ENCODE assay signal across 8 cellular contexts in the genomic region with DNA sequence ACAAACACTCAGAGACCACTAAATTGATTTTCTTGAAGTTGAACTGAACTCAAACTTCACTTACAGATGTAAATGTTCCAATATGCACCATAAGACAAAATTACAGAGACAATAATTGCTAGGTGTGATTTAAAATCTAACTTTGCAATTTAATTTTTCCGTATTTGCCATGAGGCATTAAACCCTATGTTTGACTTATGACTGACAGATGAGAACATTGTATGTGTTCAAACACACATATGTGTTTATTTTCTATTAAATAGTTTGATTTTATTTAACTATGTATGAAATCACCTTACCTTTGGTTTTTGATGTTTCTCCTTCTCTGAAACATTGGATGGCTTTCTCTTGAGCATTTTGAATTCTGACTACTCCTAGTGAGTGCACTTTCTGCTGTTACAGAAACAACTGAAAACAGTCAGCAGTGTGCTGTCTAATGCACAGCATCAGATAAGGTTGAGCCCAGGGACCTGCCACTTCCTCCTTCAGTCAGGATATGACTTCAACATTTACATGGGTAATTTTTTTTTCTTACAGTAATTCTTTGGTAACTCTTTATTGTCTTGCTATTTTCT. TPM values are rescaled to one million over a fixed set of nuclear protein-coding genes. Genes with fewer than 3 reads are reported as not detected.
DNase-seq lines count a peak whose midpoint lies in the region; ATAC-seq and TF ChIP-seq lines count a peak whose summit lies in the region.

A gene (minus strand): TSS at position 410 of the 575 bp plus-strand sequence. CDS start 54 bp downstream, at position 356.

- ATAC-seq in lung (ENCODE audit: insufficient read depth, low FRiP score): peak; percentile 75

- H3K27ac ChIP-seq in lung (ENCODE audit: low read depth in 1 of 2, low read length in 1 of 2) (no peak within 1 kb of the TSS), subcutaneous abdominal adipose tissue (ENCODE audit: low read depth, low read length) (no peak within 1 kb of the TSS)

- no peak for TF ChIP-seq CTCF in GM12875 (IDR thresholded peaks at IDR 0.05; ENCODE audit: borderline replicate concordance, insufficient read depth, low read depth, low read length)
- no peak for TF ChIP-seq CTCF in lung (IDR thresholded peaks at IDR 0.05; ENCODE audit: control extremely low read depth, extremely low read depth)

- H3K9me3 ChIP-seq in lung (ENCODE audit: control insufficient read depth in 2 of 2, insufficient read depth in 1 of 2, low read length in 1 of 2): no peaks in the 10 kb centered on the region
- no peaks in the 10 kb centered on the region for H3K9me3 ChIP-seq in subcutaneous abdominal adipose tissue (ENCODE audit: control insufficient read depth in 5 of 5, low read length in 5 of 5)

- no peaks in the 10 kb centered on the region for H3K4me1 ChIP-seq in lung (ENCODE audit: control insufficient read depth in 2 of 2, insufficient read depth in 2 of 2, low read length in 2 of 2)
- no peaks in the 10 kb centered on the region for H3K4me1 ChIP-seq in subcutaneous abdominal adipose tissue (ENCODE audit: control insufficient read depth in 5 of 5, insufficient read depth in 5 of 5, low read length in 5 of 5)

- H3K36me3 ChIP-seq in lung (ENCODE audit: control insufficient read depth in 2 of 2, insufficient read depth in 2 of 2, low read length in 2 of 2) (no peaks in the 10 kb centered on the region), subcutaneous abdominal adipose tissue (ENCODE audit: control insufficient read depth in 5 of 5, insufficient read depth in 5 of 5, low read length in 5 of 5) (no peaks in the 10 kb centered on the region)

- DNase-seq in H4 (ENCODE audit: low spot score) (peak; percentile 17), NOMO-1 (lab: John Stamatoyannopoulos, UW; ENCODE audit: unreplicated experiment in 2 of 2) (peak; percentile 72 to 86), lung (ENCODE audit: low spot score) (no peak), T1000 (lab: John Stamatoyannopoulos, UW) (no peak), HT-29 (ENCODE audit: low spot score) (no peak)
- DNase-seq in activated T-helper 1 cell treated with anti-CD3 and anti-CD28 coated beads, Interleukin-2, amount 50 U/mL, for 16 hours (ENCODE audit: low read depth in 1 of 2, low spot score in 1 of 2): peak; percentile 35 to 54

- 23 to 40% methylated on average over 1 of the region's 1 CpG for WGBS in lung, 2 donors

- H3K4me3 ChIP-seq in GM12875 (ENCODE audit: low read depth, low read length) (peak within 1 kb of the TSS; percentile 44), lung (no peak within 1 kb of the TSS), subcutaneous abdominal adipose tissue (ENCODE audit: low read depth in 1 of 5, low read length in 5 of 5) (peak within 1 kb of the TSS in 3 of 5 donors; percentile 34 to 40 (median 36))

- peak within 1 kb of the TSS in 2 of 5 donors; percentile 26 to 39 for H3K9ac ChIP-seq in subcutaneous abdominal adipose tissue (ENCODE audit: low read length in 5 of 5)

- no peaks in the 10 kb centered on the region for H3K27me3 ChIP-seq in lung (ENCODE audit: control insufficient read depth, insufficient read depth)
- no peaks in the 10 kb centered on the region for H3K27me3 ChIP-seq in subcutaneous abdominal adipose tissue (ENCODE audit: control insufficient read depth in 5 of 5, insufficient read depth in 4 of 5, low read length in 5 of 5)

RNA-seq across cellular contexts. Expression of the gene that starts here (rescaled TPM):
- total RNA-seq in H4 (2014; rRNA removed; shearing (Covaris generic)): 0.08 and 0.58 TPM in 2 replicates
- 10 to 100 TPM; 12.1 to 20.1 TPM for total RNA-seq in lung
- polyA plus RNA-seq in lung: 100 to 1,000 TPM in 1 of 2 donors, 1 to 10 TPM in 1; 6.4 to 184 TPM
- 0.08 TPM in 1 of 2 replicates, not detected in the other for total RNA-seq in HT-29 (2014; rRNA removed; shearing (Covaris generic))

Comparison
In these comparisons a context has a peak if more than half of its experiments do, and no peak if none do; other contexts are left out.
1. Peak in DNase-seq in H4; RNA of the gene not detected or under 1 TPM.
2. DNase-seq: peak in NOMO-1 (2 of 2) and activated T-helper 1 cell treated with anti-CD3 and anti-CD28 coated beads, Interleukin-2, amount 50 U/mL, for 16 hours (2 of 2); none in lung (single experiment), T1000 (single experiment) and HT-29 (single experiment).